ENCODE assay signal across 8 cellular contexts in the genomic region with DNA sequence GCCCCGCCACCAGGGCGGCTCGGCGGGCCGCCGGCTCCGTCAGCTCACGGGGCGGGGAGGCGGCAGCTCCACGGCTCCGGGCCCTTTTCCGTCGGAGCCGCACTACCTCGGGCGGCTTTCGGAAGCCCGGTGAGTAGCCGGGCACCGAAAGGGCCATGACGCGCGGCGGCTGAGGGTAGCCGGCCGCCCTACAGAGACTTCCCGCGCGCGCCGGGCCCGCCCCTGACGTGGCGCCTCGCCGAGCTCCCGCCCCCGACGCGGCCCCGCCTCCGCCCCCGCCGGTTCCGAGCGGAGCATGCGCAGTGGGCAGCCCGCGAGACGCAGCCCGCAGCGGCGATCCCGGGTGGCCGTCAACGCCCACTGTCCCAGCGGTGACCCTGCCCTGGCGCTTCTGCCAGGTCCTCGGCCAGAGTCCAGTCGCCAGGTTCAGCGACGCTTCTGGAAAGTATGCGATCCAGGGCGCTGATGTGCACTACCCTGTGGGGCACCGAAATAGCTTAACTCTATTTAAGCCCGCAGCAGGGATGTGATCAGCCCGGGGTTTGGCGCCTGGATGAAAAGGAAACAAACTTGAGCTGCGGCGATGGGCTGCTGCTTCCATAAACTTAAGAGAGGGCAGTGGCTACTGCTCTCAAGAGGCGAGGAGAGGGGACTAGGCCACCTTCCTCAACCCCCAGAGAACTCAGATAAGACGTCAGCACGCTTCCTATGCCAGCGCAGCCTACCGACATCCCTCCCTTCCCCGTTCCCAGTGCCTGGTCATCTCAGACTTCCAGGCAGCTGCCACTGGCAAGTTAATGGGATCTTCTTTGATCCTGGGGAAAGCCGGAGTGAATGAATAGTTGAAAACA. TPM values are rescaled to one million over a fixed set of nuclear protein-coding genes. Genes with fewer than 3 reads are reported as not detected.
DNase-seq lines count a peak whose midpoint lies in the region; ATAC-seq and TF ChIP-seq lines count a peak whose summit lies in the region.

A gene with protein sequence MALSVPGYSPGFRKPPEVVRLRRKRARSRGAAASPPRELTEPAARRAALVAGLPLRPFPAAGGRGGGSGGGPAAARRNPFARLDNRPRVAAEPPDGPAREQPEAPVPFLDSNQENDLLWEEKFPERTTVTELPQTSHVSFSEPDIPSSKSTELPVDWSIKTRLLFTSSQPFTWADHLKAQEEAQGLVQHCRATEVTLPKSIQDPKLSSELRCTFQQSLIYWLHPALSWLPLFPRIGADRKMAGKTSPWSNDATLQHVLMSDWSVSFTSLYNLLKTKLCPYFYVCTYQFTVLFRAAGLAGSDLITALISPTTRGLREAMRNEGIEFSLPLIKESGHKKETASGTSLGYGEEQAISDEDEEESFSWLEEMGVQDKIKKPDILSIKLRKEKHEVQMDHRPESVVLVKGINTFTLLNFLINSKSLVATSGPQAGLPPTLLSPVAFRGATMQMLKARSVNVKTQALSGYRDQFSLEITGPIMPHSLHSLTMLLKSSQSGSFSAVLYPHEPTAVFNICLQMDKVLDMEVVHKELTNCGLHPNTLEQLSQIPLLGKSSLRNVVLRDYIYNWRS (minus strand): TSS at position 200 of the 851 bp plus-strand sequence. CDS start 43 bp downstream, at position 157.

- 1% methylated on average over 61 to 78 of the region's 78 CpGs for WGBS in adipose tissue, 3 donors
- 1% methylated on average over 13 to 78 of the region's 78 CpGs for WGBS in heart left ventricle, 4 donors

- ATAC-seq in HG02759 (IDR thresholded peaks at IDR 0.05; ENCODE audit: unreplicated experiment) (peak; percentile 95), T-cell (replicated peaks in 1 of 4) (peak; percentile 95 to 96 (median 96)), heart left ventricle (peak; percentile 87 to 97 (median 96))

- H3K27me3 Mint-ChIP-seq in T-cell (no peaks in the 10 kb centered on the region), type B pancreatic cell (no peaks in the 10 kb centered on the region)

- H3K36me3 Mint-ChIP-seq in T-cell (peaks cover 5% of the 10 kb centered on the region), type B pancreatic cell (peaks cover 20% of the 10 kb centered on the region)

- TF ChIP-seq CTCF in GM12875 (IDR thresholded peaks at IDR 0.05; ENCODE audit: borderline replicate concordance, insufficient read depth, low read depth, low read length) (no peak), heart left ventricle (IDR thresholded peaks at IDR 0.05) (peak in 1 of 12 donors; percentile 21), type B pancreatic cell (conservative IDR thresholded peaks at IDR 0.05) (peak; percentile 51)

- DNase-seq in NCI-H1417 (lab: John Stamatoyannopoulos, UW): peak; percentile 93 to 94 (median 94)
- peak; percentile 59 to 88 (median 78) for DNase-seq in T-cell
- peak; percentile 90 to 97 (median 92) for DNase-seq in heart left ventricle
- peak; percentile 78 to 98 (median 85) for DNase-seq in posterior cingulate gyrus
- peak; percentile 94 for DNase-seq in type B pancreatic cell (ENCODE audit: extremely low spot score, unreplicated experiment)

- peak within 1 kb of the TSS; percentile 90 to 92 (median 91) for H3K4me3 Mint-ChIP-seq in T-cell
- H3K4me3 Mint-ChIP-seq in type B pancreatic cell: peak within 1 kb of the TSS; percentile 94

- peaks cover 0 to 21% (median 10%) of the 10 kb centered on the region in 12 donors for H3K4me1 ChIP-seq in heart left ventricle

- H3K9me3 Mint-ChIP-seq in T-cell (no peaks in the 10 kb centered on the region), type B pancreatic cell (no peaks in the 10 kb centered on the region)

- intact Hi-C loops in heart left ventricle (cut with DNase I) (loop anchor here in 4 of 10 donors (2.0 to 5.0 kb wide), 2 partner anchors 46 kb away; a partner anchor contains a TSS), posterior cingulate gyrus (cut with DNase I) (loop anchor here (2.0 to 5.0 kb wide), 2 partner anchors 46 to 54 kb away; a partner anchor contains a TSS)

- H3K4me3 ChIP-seq in GM12875 (ENCODE audit: low read depth, low read length) (peak within 1 kb of the TSS; percentile 78), heart left ventricle (peak within 1 kb of the TSS; percentile 64 to 94 (median 84))

- TF ChIP-seq POLR2A in heart left ventricle (IDR thresholded peaks at IDR 0.05): peak in 1 of 2 donors; percentile 77

- H3K4me1 Mint-ChIP-seq in T-cell (peaks cover 16 to 19% (median 17%) of the 10 kb centered on the region in 3 donors), type B pancreatic cell (ENCODE audit: unreplicated experiment) (peaks cover 20% of the 10 kb centered on the region)

- H3K27ac ChIP-seq in adipose tissue (ENCODE audit: low read depth, low read length) (peak within 1 kb of the TSS; percentile 21), heart left ventricle (peak within 1 kb of the TSS; percentile 43 to 92 (median 86))

- no peaks in the 10 kb centered on the region for H3K9me3 ChIP-seq in heart left ventricle

- POLR2A ChIA-PET in T-cell (lab: Charles Lee): interaction anchor here (0.5 to 1.4 kb wide), 10 partner anchors 17 to 1312 kb away, joined by 3 to 8 read pairs (median 4); a partner anchor contains a TSS

- peaks cover 0 to 12% (median 6%) of the 10 kb centered on the region in 9 donors for H3K36me3 ChIP-seq in heart left ventricle

- CTCF ChIA-PET in T-cell (lab: Charles Lee): interaction anchor here (0.5 to 1.7 kb wide), 9 partner anchors 14 to 264 kb away, joined by 3 to 30 read pairs (median 3); a partner anchor contains a TSS

- H3K27me3 ChIP-seq in heart left ventricle: no peaks in the 10 kb centered on the region

- H3K27ac Mint-ChIP-seq in T-cell (peak within 1 kb of the TSS; percentile 86 to 91), type B pancreatic cell (peak within 1 kb of the TSS; percentile 79)

RNA-seq across cellular contexts. Expression of the gene that starts here (rescaled TPM):
- 10 to 100 TPM in 3 of 5 donors, 1 to 10 TPM in 2; 8.9 to 14.6 (median 11.0) TPM for total RNA-seq in T-cell
- polyA plus RNA-seq in adipose tissue: 1 to 10 TPM; 4.6 to 8.7 (median 5.2) TPM
- 1 to 10 TPM; 4.0 to 9.3 (median 5.4) TPM for total RNA-seq in heart left ventricle
- polyA plus RNA-seq in heart left ventricle: 10 to 100 TPM in 1 of 2 donors, 1 to 10 TPM in 1; 5.8 to 18.6 TPM
- total RNA-seq in type B pancreatic cell (ENCODE audit: low replicate concordance): 17.3 and 27.4 TPM in 2 replicates

Comparison
In these comparisons a context has a peak if more than half of its experiments do, and no peak if none do; other contexts are left out.
1. Peak in every context shown above with its lines: DNase-seq, ATAC-seq, H3K4me3 ChIP-seq and H3K27ac ChIP-seq.